ENCODE assay signal across 7 cellular contexts in genomic region chr19:41261474-41262190, GRCh38. TPM values are rescaled to one million over a fixed set of nuclear protein-coding genes. Genes with fewer than 3 reads are reported as not detected.
DNase-seq lines count a peak whose midpoint lies in the region; ATAC-seq, FAIRE-seq and TF ChIP-seq lines count a peak whose summit lies in the region.

No MANE protein-coding gene starts in this region.

- peaks cover 35% of the 10 kb centered on the region for H3K36me3 ChIP-seq in adipocyte (ENCODE audit: control insufficient read depth, insufficient read depth, low read length, severe bottlenecking)
- H3K36me3 ChIP-seq in kidney (ENCODE audit: control insufficient read depth in 1 of 2, insufficient read depth in 2 of 2, low read length in 2 of 2): no peaks in the 10 kb centered on the region

- no peak for TF ChIP-seq CTCF in kidney (IDR thresholded peaks at IDR 0.05; ENCODE audit: borderline replicate concordance, extremely low read depth, insufficient read depth)

- H3K27me3 ChIP-seq in adipocyte (replicated peaks; ENCODE audit: control insufficient read depth, insufficient read depth, low read length): no peaks in the 10 kb centered on the region

- ATAC-seq in HG02642 (IDR thresholded peaks at IDR 0.05; ENCODE audit: poor library complexity, unreplicated experiment) (no peak), GM21390 (IDR thresholded peaks at IDR 0.05; ENCODE audit: unreplicated experiment) (no peak)

- H3K9ac ChIP-seq in adipocyte (ENCODE audit: low read length) (peak overlapping the region; percentile 93), kidney (ENCODE audit: low read length in 2 of 2) (peak overlapping the region; percentile 63 to 80)

- H3K9me3 ChIP-seq in adipocyte (ENCODE audit: control insufficient read depth, low read length) (no peaks in the 10 kb centered on the region), kidney (ENCODE audit: control insufficient read depth in 1 of 2, low read length in 2 of 2) (peaks cover 0 to 3% of the 10 kb centered on the region in 2 donors)

- intact Hi-C loops in kidney (cut with DNase I): no loop called here

- H3K4me1 ChIP-seq in adipocyte (ENCODE audit: control insufficient read depth, insufficient read depth, low read length): peaks cover 18% of the 10 kb centered on the region
- peaks cover 3 to 5% of the 10 kb centered on the region in 2 donors for H3K4me1 ChIP-seq in kidney (ENCODE audit: control insufficient read depth in 1 of 2, insufficient read depth in 1 of 2, low read depth in 1 of 2, low read length in 2 of 2)

- H3K4me3 ChIP-seq in adipocyte (ENCODE audit: low read length) (peak overlapping the region; percentile 83), kidney (ENCODE audit: low read length in 2 of 2) (peak overlapping the region; percentile 80 to 92)

- peak; percentile 16 for DNase-seq in KG1 (lab: John Stamatoyannopoulos, UW)
- DNase-seq in adipocyte (ENCODE audit: low read depth): no peak
- no peak for DNase-seq in kidney
- DNase-seq in substantia nigra (lab: John Stamatoyannopoulos, UW): peak in 2 of 49 donors; percentile 27 to 29
- DNase-seq in A172 (ENCODE audit: low spot score): no peak

- FAIRE-seq in kidney (lab: Jason Lieb, UNC): no peak

- peak overlapping the region; percentile 62 to 97 for H3K27ac ChIP-seq in kidney (ENCODE audit: low read depth in 2 of 2, low read length in 2 of 2)
- peak overlapping the region; percentile 43 for H3K27ac ChIP-seq in substantia nigra (ENCODE audit: low read depth, low read length, poor library complexity, severe bottlenecking)

RNA-seq across cellular contexts. Expression of gene HNRNPUL1, which starts 2.5 kb away (rescaled TPM):
- total RNA-seq in kidney: 182 TPM
- polyA plus RNA-seq in kidney (ENCODE audit: insufficient read depth, low read depth, low replicate concordance): 51.0 TPM
- 168 and 204 TPM in 2 replicates for total RNA-seq in A172 (2014; rRNA removed; shearing (Covaris generic))

RNA-seq across cellular contexts. Expression of gene AXL, which starts 42.6 kb away (rescaled TPM):
- 37.4 TPM for total RNA-seq in kidney
- 6.3 TPM for polyA plus RNA-seq in kidney (ENCODE audit: insufficient read depth, low read depth, low replicate concordance)
- 418 and 457 TPM in 2 replicates for total RNA-seq in A172 (2014; rRNA removed; shearing (Covaris generic))

RNA-seq across cellular contexts. Expression of gene CCDC97, which starts 48.3 kb away (rescaled TPM):
- total RNA-seq in kidney: 28.1 TPM
- 9.8 TPM for polyA plus RNA-seq in kidney (ENCODE audit: insufficient read depth, low read depth, low replicate concordance)
- 8.3 and 8.9 TPM in 2 replicates for total RNA-seq in A172 (2014; rRNA removed; shearing (Covaris generic))

Comparison
In these comparisons a context has a peak if more than half of its experiments do, and no peak if none do; other contexts are left out.
1. RNA of gene AXL, which starts 42.6 kb away (total RNA-seq): 418 to 457 TPM in A172; 37.4 TPM in kidney (single experiment); every median in the first group is over 10 times any median in the second.